ENCODE assay signal across 8 cellular contexts in genomic region chrX:108537005-108537404, GRCh38.
DNase-seq lines count a peak whose midpoint lies in the region; ATAC-seq and TF ChIP-seq lines count a peak whose summit lies in the region.

No MANE protein-coding gene starts in this region.

- no TSS peak for BruUV-seq in Panc1 (replicated peaks; lab: Mats Ljungman, UMichigan)

- ATAC-seq in GM21526 (IDR thresholded peaks at IDR 0.05; ENCODE audit: low FRiP score, unreplicated experiment) (peak; percentile 99), Panc1 (no peak; the same call in 1 of the 2 replicates)

- in situ Hi-C loops in Panc1 (cut with HindIII; ENCODE audit: low pct_unique_long_range_greater_than_20kb, low sequenced_read_pairs), result no loop called here

- H3K4me3 ChIP-seq in Panc1 (ENCODE audit: low read depth in 2 of 2, low read length in 2 of 2) (no peak overlapping the region), fibroblast of mammary gland (ENCODE audit: control insufficient read depth, low read depth, low read length) (no peak overlapping the region), skeletal muscle cell (ENCODE audit: low read depth, low read length) (no peak overlapping the region)

- CTCF ChIA-PET in GM10248 (lab: Yijun Ruan, JAX) (no interaction called here), Panc1 (lab: Charles Lee) (interaction anchor here (0.7 to 1.0 kb wide), 3 partner anchors 312 to 372 kb away, joined by 3 to 7 read pairs (median 3); no protein-coding TSS in a partner anchor)

- POLR2A ChIA-PET in GM10248 (lab: Yijun Ruan, JAX), result no interaction called here
- POLR2A ChIA-PET in Panc1 (lab: Charles Lee), result no interaction called here

- H3K27ac ChIP-seq in Panc1 (ENCODE audit: low read length), result no peak overlapping the region

- no peaks in the 10 kb centered on the region for H3K4me1 ChIP-seq in Panc1 (ENCODE audit: control insufficient read depth, insufficient read depth, low read length)

- no peaks in the 10 kb centered on the region for H3K36me3 ChIP-seq in Panc1 (ENCODE audit: control insufficient read depth, insufficient read depth, low read length)

- no peaks in the 10 kb centered on the region for H3K9me3 ChIP-seq in Panc1 (ENCODE audit: control insufficient read depth, insufficient read depth, low read depth, low read length)

- H3K27me3 ChIP-seq in Panc1 (ENCODE audit: control insufficient read depth, insufficient read depth, low read length), result no peaks in the 10 kb centered on the region

- TF ChIP-seq CTCF in GM10248 (IDR thresholded peaks at IDR 0.05; ENCODE audit: control extremely low read depth, extremely low read depth, low read depth, missing control alignments) (peak; percentile 30), Panc1 (IDR thresholded peaks at IDR 0.05) (peak; percentile 70; the same call in 1 of the 2 replicates), fibroblast of mammary gland (conservative IDR thresholded peaks at IDR 0.05; ENCODE audit: control insufficient read depth, insufficient read depth, low read depth, low read length) (peak; percentile 77)

- DNase-seq in GM10248 (ENCODE audit: extremely low spot score), result peak; percentile 14
- peak; percentile 64 for DNase-seq in HT-29 (ENCODE audit: low spot score)
- DNase-seq in Panc1 (ENCODE audit: low read depth, low spot score), result peak; percentile 10
- DNase-seq in fibroblast of mammary gland (ENCODE audit: low read depth), result peak; percentile 52
- peak; percentile 2 for DNase-seq in skeletal muscle cell (ENCODE audit: low read depth)
- no peak for DNase-seq in NK-92 (lab: John Stamatoyannopoulos, UW; ENCODE audit: unreplicated experiment)
- DNase-seq in activated CD8-positive, alpha-beta memory T cell treated with anti-CD3 and anti-CD28 coated beads, Interleukin-2, amount 50 U/mL, for 4 hours, result no peak

- intact Hi-C loops in Panc1 (cut with micrococcal nuclease; ENCODE audit: unreplicated experiment), result loop anchor here (2.0 to 5.0 kb wide), 2 partner anchors 230 to 312 kb away; no protein-coding TSS in a partner anchor

Comparison
In these comparisons a context has a peak if more than half of its experiments do, and no peak if none do; other contexts are left out.
1. DNase-seq: peak in GM10248 (single experiment), HT-29 (single experiment), Panc1 (single experiment), fibroblast of mammary gland (single experiment) and skeletal muscle cell (single experiment); none in NK-92 (single experiment) and activated CD8-positive, alpha-beta memory T cell treated with anti-CD3 and anti-CD28 coated beads, Interleukin-2, amount 50 U/mL, for 4 hours (single experiment).
2. Peak in every context shown above with its lines, with median percentiles within 50 percentile points of each other: CTCF ChIP-seq.